ENCODE assay signal across 25 cellular contexts in the genomic region with DNA sequence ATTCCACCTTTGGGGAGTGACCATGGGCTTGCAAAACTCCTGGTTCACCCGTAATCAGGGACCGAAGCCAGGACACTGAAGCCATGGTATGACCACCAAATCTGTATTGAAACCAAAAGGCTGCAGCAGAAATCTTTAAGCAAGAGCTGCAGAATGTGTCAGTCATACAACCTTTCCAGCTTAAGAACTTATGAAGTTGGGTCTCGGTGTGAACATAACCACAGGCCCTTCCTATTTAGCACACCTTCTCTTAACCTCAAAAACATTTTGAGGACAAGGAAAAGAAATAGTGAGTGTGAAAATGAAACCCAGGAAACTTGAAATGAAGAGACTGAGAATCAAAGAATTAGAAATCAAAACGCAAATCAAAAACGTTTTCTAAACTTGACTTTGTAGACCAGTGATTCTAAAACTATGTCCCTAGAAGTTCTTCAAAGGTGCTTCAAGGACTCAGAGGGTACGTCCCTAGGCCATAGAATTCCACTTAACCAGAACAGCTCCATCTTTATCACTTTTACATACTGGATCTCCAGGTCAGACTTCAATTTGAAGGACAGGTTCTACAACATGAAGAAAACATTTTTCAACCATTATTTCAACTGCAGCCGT.
"Had no signal": no experiment of that assay in that cellular context is flagged by ENCODE, and none has a peak within 500 bp of the region (broad histone marks: within the 10 kb centered on the region; RNA-seq: fewer than 3 reads in every experiment).

No MANE protein-coding gene starts in this region.

- H3K4me1 ChIP-seq: colonic mucosa, lower lobe of right lung, right lobe of liver, testis, vagina had no signal

- H3K27me3 ChIP-seq: colonic mucosa, dorsolateral prefrontal cortex, right lobe of liver, testis, vagina had no signal

- ATAC-seq: effector memory CD8-positive, alpha-beta T cell; esophagus mucosa; left lobe of liver; lower lobe of right lung; mucosa of descending colon; right lobe of liver; stimulated activated memory B cell treated with anti-CD40 and anti-IgM and Interleukin-4, amounts not matched to agents 10 μg/mL and 1 μg/mL and 100 μg/mL, for 72 hours had no signal

- H3K36me3 Mint-ChIP-seq: stimulated activated memory B cell treated with anti-CD40 and anti-IgM and Interleukin-4, amounts not matched to agents 10 μg/mL and 1 μg/mL and 100 μg/mL, for 72 hours had no signal

- H3K27ac Mint-ChIP-seq: activated naive CD4-positive, alpha-beta T cell treated with anti-CD3 and anti-CD28 coated beads for 36 hours; activated T-helper 2 cell treated with anti-CD3 and anti-CD28 coated beads, Interferon-gamma antibody, Interleukin-2, Interleukin-4, amounts not matched to agents 10 μg/mL and 5 μg/mL and 100 μg/mL, durations not matched to agents 14 hours and 24 hours and 36 hours; effector memory CD8-positive, alpha-beta T cell; stimulated activated memory B cell treated with anti-CD40 and anti-IgM and Interleukin-4, amounts not matched to agents 10 μg/mL and 1 μg/mL and 100 μg/mL, for 72 hours; type B pancreatic cell had no signal

- H3K9me3 Mint-ChIP-seq: activated T-helper 2 cell treated with anti-CD3 and anti-CD28 coated beads, Interferon-gamma antibody, Interleukin-2, Interleukin-4, amounts not matched to agents 10 μg/mL and 5 μg/mL and 100 μg/mL, durations not matched to agents 14 hours and 24 hours and 36 hours; effector memory CD8-positive, alpha-beta T cell; neural crest cell; stimulated activated memory B cell treated with anti-CD40 and anti-IgM and Interleukin-4, amounts not matched to agents 10 μg/mL and 1 μg/mL and 100 μg/mL, for 72 hours had no signal

- H3K4me1 Mint-ChIP-seq: stimulated activated memory B cell treated with anti-CD40 and anti-IgM and Interleukin-4, amounts not matched to agents 10 μg/mL and 1 μg/mL and 100 μg/mL, for 72 hours had no signal

- DNase-seq: activated CD4-positive, alpha-beta T cell treated with anti-CD3 and anti-CD28 coated beads, Interleukin-2, amount 50 U/mL, for 48 hours; activated CD4-positive, CD25-positive, alpha-beta regulatory T cell treated with anti-CD3 and anti-CD28 coated beads, Interleukin-2, amount 50 U/mL, for 72 hours; activated naive CD4-positive, alpha-beta T cell treated with anti-CD3 and anti-CD28 coated beads for 36 hours; amygdala; colonic mucosa; dorsolateral prefrontal cortex; effector memory CD8-positive, alpha-beta T cell; foreskin melanocyte; lower lobe of right lung; mesendoderm; mucosa of descending colon; occipital lobe; posterior cingulate gyrus; right lobe of liver; stimulated activated CD4-positive, alpha-beta T cell treated with anti-CD3 and anti-CD28 coated beads, Interleukin-2, amount 100 ng/mL, for 24 hours; testis; WERI-Rb-1 had no signal

- H3K36me3 ChIP-seq: colonic mucosa, lower lobe of right lung, right lobe of liver, vagina, WERI-Rb-1 had no signal

- H3K9me3 ChIP-seq: colonic mucosa, lower lobe of right lung, mucosa of descending colon, right lobe of liver, testis, vagina had no signal

- H3K27me3 Mint-ChIP-seq: stimulated activated memory B cell treated with anti-CD40 and anti-IgM and Interleukin-4, amounts not matched to agents 10 μg/mL and 1 μg/mL and 100 μg/mL, for 72 hours; type B pancreatic cell had no signal

- H3K4me3 ChIP-seq: colonic mucosa, dorsolateral prefrontal cortex, lower lobe of right lung, mucosa of descending colon, right lobe of liver, skin epidermis, testis, vagina had no signal

- H3K4me3 Mint-ChIP-seq: activated naive CD4-positive, alpha-beta T cell treated with anti-CD3 and anti-CD28 coated beads for 36 hours; effector memory CD8-positive, alpha-beta T cell; neural crest cell; stimulated activated memory B cell treated with anti-CD40 and anti-IgM and Interleukin-4, amounts not matched to agents 10 μg/mL and 1 μg/mL and 100 μg/mL, for 72 hours; type B pancreatic cell had no signal

- H3K27ac ChIP-seq: colonic mucosa, dorsolateral prefrontal cortex, lower lobe of right lung, right lobe of liver, skin epidermis, testis, vagina, WERI-Rb-1 had no signal
